Comparison of ENCODE assay signal across 16 cellular contexts in genomic region chr3:71358243-71358642, GRCh38.
A peak's percentile ranks its signal among the peaks of the same experiment; 100 is the strongest.
DNase-seq lines count a peak whose midpoint lies in the region; ATAC-seq lines count a peak whose summit lies in the region.
"Had no signal": no experiment of that assay in that cellular context is flagged by ENCODE, and none has a peak within 500 bp of the region (broad histone marks: within the 10 kb centered on the region; RNA-seq: fewer than 3 reads in every experiment).

No MANE protein-coding gene starts in this region.

- POLR2A ChIA-PET in activated CD4-positive, alpha-beta memory T cell treated with anti-CD3 and anti-CD28 coated beads, Interleukin-2, amount 10 ng/mL, durations not matched to agents 7 days and 5 days (lab: Charles Lee), result interaction anchor here (1.0 to 2.5 kb wide), 5 partner anchors 26 to 293 kb away, joined by 3 to 7 read pairs (median 5); no protein-coding TSS in a partner anchor

- no peaks in the 10 kb centered on the region for H3K9me3 Mint-ChIP-seq in activated naive CD4-positive, alpha-beta T cell treated with anti-CD3 and anti-CD28 coated beads, Interleukin-2, amount 50 U/mL, for 24 hours
- H3K9me3 Mint-ChIP-seq in activated CD4-positive, alpha-beta memory T cell treated with anti-CD3 and anti-CD28 coated beads, Interleukin-2, amount 10 ng/mL, durations not matched to agents 7 days and 5 days, result no peaks in the 10 kb centered on the region
- H3K9me3 Mint-ChIP-seq: effector memory CD8-positive, alpha-beta T cell; neural crest cell had no signal

- H3K4me1 Mint-ChIP-seq in activated naive CD4-positive, alpha-beta T cell treated with anti-CD3 and anti-CD28 coated beads, Interleukin-2, amount 50 U/mL, for 24 hours, result peaks cover 88% of the 10 kb centered on the region
- peaks cover 62% of the 10 kb centered on the region for H3K4me1 Mint-ChIP-seq in activated CD4-positive, alpha-beta memory T cell treated with anti-CD3 and anti-CD28 coated beads, Interleukin-2, amount 10 ng/mL, durations not matched to agents 7 days and 5 days

- CTCF ChIA-PET in activated CD4-positive, alpha-beta memory T cell treated with anti-CD3 and anti-CD28 coated beads, Interleukin-2, amount 10 ng/mL, durations not matched to agents 7 days and 5 days (lab: Charles Lee), result interaction anchor here (1.0 kb wide), 1 partner anchor 21 kb away, joined by 3 read pairs; no protein-coding TSS in a partner anchor

- no peaks in the 10 kb centered on the region for H3K27me3 Mint-ChIP-seq in activated naive CD4-positive, alpha-beta T cell treated with anti-CD3 and anti-CD28 coated beads, Interleukin-2, amount 50 U/mL, for 24 hours
- H3K27me3 Mint-ChIP-seq in activated CD4-positive, alpha-beta memory T cell treated with anti-CD3 and anti-CD28 coated beads, Interleukin-2, amount 10 ng/mL, durations not matched to agents 7 days and 5 days, result no peaks in the 10 kb centered on the region
- H3K27me3 Mint-ChIP-seq: effector memory CD8-positive, alpha-beta T cell had no signal

- no peak for DNase-seq in activated naive CD4-positive, alpha-beta T cell treated with Interleukin-2 at 50 U/mL for 16 hours
- no peak for DNase-seq in activated CD4-positive, alpha-beta memory T cell treated with anti-CD3 and anti-CD28 coated beads, Interleukin-2, amount 10 ng/mL, durations not matched to agents 7 days and 5 days
- DNase-seq in stimulated activated naive CD8-positive, alpha-beta T cell treated with anti-CD3 and anti-CD28 coated beads, Interleukin-15, Interleukin-2, amounts not matched to agents 100 U/mL and 50 U/mL, for 24 hours, result no peak
- no peak for DNase-seq in epidermal melanocyte (ENCODE audit: insufficient read length, low spot score)
- DNase-seq: activated CD8-positive, alpha-beta memory T cell treated with anti-CD3 and anti-CD28 coated beads, Interleukin-2, amount 50 U/mL, for 4 hours; amniotic stem cell; central memory CD4-positive, alpha-beta T cell; effector memory CD8-positive, alpha-beta T cell; NCI-H1105; RPMI8226 had no signal

- peak overlapping the region; percentile 28 for H3K4me3 Mint-ChIP-seq in activated naive CD4-positive, alpha-beta T cell treated with anti-CD3 and anti-CD28 coated beads, Interleukin-2, amount 50 U/mL, for 24 hours
- no peak overlapping the region for H3K4me3 Mint-ChIP-seq in activated CD4-positive, alpha-beta memory T cell treated with anti-CD3 and anti-CD28 coated beads, Interleukin-2, amount 10 ng/mL, durations not matched to agents 7 days and 5 days
- H3K4me3 Mint-ChIP-seq: effector memory CD8-positive, alpha-beta T cell; neural crest cell had no signal

- peak overlapping the region; percentile 81 for H3K27ac Mint-ChIP-seq in activated naive CD4-positive, alpha-beta T cell treated with anti-CD3 and anti-CD28 coated beads, Interleukin-2, amount 50 U/mL, for 24 hours
- H3K27ac Mint-ChIP-seq in activated CD4-positive, alpha-beta memory T cell treated with anti-CD3 and anti-CD28 coated beads, Interleukin-2, amount 10 ng/mL, durations not matched to agents 7 days and 5 days, result peak overlapping the region; percentile 0

- ATAC-seq in GM21360 (IDR thresholded peaks at IDR 0.05; ENCODE audit: unreplicated experiment) (peak; percentile 50), HG02642 (IDR thresholded peaks at IDR 0.05; ENCODE audit: poor library complexity, unreplicated experiment) (no peak), GM18511 (IDR thresholded peaks at IDR 0.05; ENCODE audit: unreplicated experiment) (no peak)
- peak; percentile 42 for ATAC-seq in stimulated activated naive CD8-positive, alpha-beta T cell treated with anti-CD3 and anti-CD28 coated beads, Interleukin-15, Interleukin-2, amounts not matched to agents 100 U/mL and 50 U/mL, for 24 hours
- ATAC-seq: effector memory CD8-positive, alpha-beta T cell; HCT116 had no signal

- H3K36me3 Mint-ChIP-seq in activated naive CD4-positive, alpha-beta T cell treated with anti-CD3 and anti-CD28 coated beads, Interleukin-2, amount 50 U/mL, for 24 hours, result peaks cover 18% of the 10 kb centered on the region
- no peaks in the 10 kb centered on the region for H3K36me3 Mint-ChIP-seq in activated CD4-positive, alpha-beta memory T cell treated with anti-CD3 and anti-CD28 coated beads, Interleukin-2, amount 10 ng/mL, durations not matched to agents 7 days and 5 days (ENCODE audit: low read depth)

Comparison
In these comparisons a context has a peak if more than half of its experiments do, and no peak if none do; other contexts are left out.
1. ATAC-seq: peak in GM21360 (single experiment) and stimulated activated naive CD8-positive, alpha-beta T cell treated with anti-CD3 and anti-CD28 coated beads, Interleukin-15, Interleukin-2, amounts not matched to agents 100 U/mL and 50 U/mL, for 24 hours (single experiment); none in HG02642 (single experiment) and GM18511 (single experiment).